In the genomic region with DNA sequence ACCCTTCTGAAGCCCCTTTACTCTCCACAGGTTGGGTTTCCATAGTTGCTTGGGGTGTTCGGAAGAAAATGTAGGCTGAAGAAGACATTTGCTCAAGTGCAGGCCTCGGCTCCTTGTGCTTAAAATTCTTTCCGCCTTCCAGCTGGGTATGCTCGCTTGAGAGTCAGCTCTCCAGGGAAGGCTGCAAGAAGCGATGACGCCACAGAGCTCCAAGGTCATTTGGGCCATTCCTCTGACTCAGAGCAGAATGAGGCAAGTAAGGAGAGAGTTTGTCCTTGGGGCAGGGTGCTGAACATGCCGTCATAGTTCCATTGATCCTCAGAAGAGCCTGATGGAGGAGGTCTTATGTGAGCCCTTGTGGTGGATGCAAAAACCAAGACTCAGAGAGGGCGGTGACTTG, we compare ENCODE assay signal across 21 cellular contexts. TPM values are rescaled to one million over a fixed set of nuclear protein-coding genes. Genes with fewer than 3 reads are reported as not detected.
DNase-seq lines count a peak whose midpoint lies in the region; ATAC-seq and TF ChIP-seq lines count a peak whose summit lies in the region.
"Had no signal": no experiment of that assay in that cellular context is flagged by ENCODE, and none has a peak within 500 bp of the region (broad histone marks: within the 10 kb centered on the region; RNA-seq: fewer than 3 reads in every experiment).

No MANE protein-coding gene starts in this region.

- ATAC-seq in sciatic nerve (no peak), HG03439 (IDR thresholded peaks at IDR 0.05; ENCODE audit: unreplicated experiment) (no peak)

- H3K27me3 ChIP-seq in tibial artery = peaks cover 0 to 13% of the 10 kb centered on the region in 2 donors
- H3K27me3 ChIP-seq: ascending aorta, Peyer's patch had no signal

- no peak overlapping the region for H3K4me3 ChIP-seq in fibroblast of pulmonary artery (replicated peaks; ENCODE audit: low read depth, low read length)
- H3K4me3 ChIP-seq in tibial artery = no peak overlapping the region
- H3K4me3 ChIP-seq: ascending aorta, Peyer's patch had no signal

- intact Hi-C loops in sciatic nerve (cut with DNase I) (no loop called here), tibial artery (cut with DNase I; ENCODE audit: low total_unique reads) (loop anchor here (5.0 kb wide), 1 partner anchor 87 kb away; no protein-coding TSS in a partner anchor)

- no peaks in the 10 kb centered on the region for H3K9me3 ChIP-seq in tibial artery
- H3K9me3 ChIP-seq: ascending aorta, Peyer's patch had no signal

- no peak for TF ChIP-seq CTCF in fibroblast of pulmonary artery (IDR thresholded peaks at IDR 0.05; ENCODE audit: low read length, missing control alignments)
- TF ChIP-seq CTCF in tibial artery (IDR thresholded peaks at IDR 0.05) = no peak

- peaks cover 0 to 5% (median 0%) of the 10 kb centered on the region in 4 donors for H3K4me1 ChIP-seq in tibial artery
- H3K4me1 ChIP-seq: ascending aorta, parathyroid adenoma had no signal

- H3K27ac ChIP-seq in substantia nigra (ENCODE audit: low read depth, low read length, poor library complexity, severe bottlenecking) = no peak overlapping the region
- H3K27ac ChIP-seq in tibial artery = no peak overlapping the region
- H3K27ac ChIP-seq: ascending aorta, parathyroid adenoma, Peyer's patch had no signal

- H3K36me3 ChIP-seq in tibial artery = no peaks in the 10 kb centered on the region
- H3K36me3 ChIP-seq: ascending aorta, Peyer's patch had no signal

- DNase-seq in ELR (ENCODE audit: low read depth) (peak; percentile 58), amniotic epithelial cell (ENCODE audit: low read depth) (peak; percentile 89), fibroblast of pulmonary artery (ENCODE audit: low read depth) (peak; percentile 84), sciatic nerve (ENCODE audit: low spot score) (peak; percentile 13), GM19240 (ENCODE audit: insufficient read length, low spot score) (no peak), substantia nigra (lab: John Stamatoyannopoulos, UW) (no peak), tibial artery (no peak)
- DNase-seq: activated B cell treated with CpG ODN at 0.5 μM for 24 hours; activated CD4-positive, alpha-beta memory T cell treated with anti-CD3 and anti-CD28 coated beads, Interleukin-2, amount 10 ng/mL, durations not matched to agents 7 days and 5 days; activated naive CD4-positive, alpha-beta T cell treated with anti-CD3 and anti-CD28 coated beads for 36 hours; DMS79; endodermal cell; foreskin melanocyte; NCI-H1105; NCI-H2081; Peyer's patch; stimulated activated CD4-positive, alpha-beta T cell treated with anti-CD3 and anti-CD28 coated beads, Interleukin-2, amount 100 ng/mL, for 24 hours; stimulated activated naive CD4-positive, alpha-beta T cell had no signal

RNA-seq across cellular contexts. Expression of gene HSPA12A, which starts 27.4 kb away (rescaled TPM):
- 139 TPM for total RNA-seq in sciatic nerve

Comparison
In these comparisons a context has a peak if more than half of its experiments do, and no peak if none do; other contexts are left out.
1. DNase-seq: peak in ELR (single experiment), amniotic epithelial cell (single experiment), fibroblast of pulmonary artery (single experiment) and sciatic nerve (single experiment); none in GM19240 (single experiment), substantia nigra (0 of 49) and tibial artery (0 of 2).